In the genomic region with DNA sequence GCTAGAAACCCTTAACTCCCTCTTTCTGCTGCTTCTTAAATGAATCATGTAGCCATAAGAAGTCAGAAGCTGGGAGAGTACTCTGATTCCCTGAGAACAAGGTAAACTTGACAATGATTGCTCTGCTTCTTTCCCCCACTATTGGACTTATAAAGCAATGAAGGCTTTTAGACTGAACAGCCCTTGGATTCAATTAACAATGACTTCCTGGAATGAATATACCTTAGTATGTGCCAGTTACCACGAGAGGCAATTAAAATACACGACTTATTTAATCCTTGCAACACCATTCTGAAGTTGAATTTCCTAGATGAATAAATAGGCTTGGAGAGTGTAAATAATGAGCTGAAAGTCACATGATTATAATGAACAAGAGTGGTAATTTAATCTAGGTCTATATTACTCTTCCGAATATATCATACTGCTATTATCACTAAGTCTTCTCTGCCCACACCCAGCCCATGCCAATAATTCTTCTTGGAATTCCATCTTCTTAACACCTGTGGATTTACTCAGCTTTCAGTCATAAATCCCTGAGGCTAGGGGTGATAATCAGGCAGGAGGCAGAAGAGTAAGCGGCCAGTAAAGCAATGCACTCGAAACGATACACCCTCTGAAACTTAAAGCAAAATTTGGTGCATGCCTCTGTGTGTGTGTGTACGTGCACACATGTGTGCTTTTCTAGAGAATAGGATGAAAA, we compare ENCODE assay signal across 18 cellular contexts.
DNase-seq lines count a peak whose midpoint lies in the region; ATAC-seq and TF ChIP-seq lines count a peak whose summit lies in the region.
"Had no signal": no experiment of that assay in that cellular context is flagged by ENCODE, and none has a peak within 500 bp of the region (broad histone marks: within the 10 kb centered on the region; RNA-seq: fewer than 3 reads in every experiment).

No MANE protein-coding gene starts in this region.

- CTCF ChIA-PET in A673 (lab: Charles Lee): no interaction called here

- no peak overlapping the region for H3K4me3 ChIP-seq in A673 (ENCODE audit: low read depth, low read length, poor library complexity, severe bottlenecking)
- no peak overlapping the region for H3K4me3 ChIP-seq in WERI-Rb-1 (ENCODE audit: low read depth, low read length)
- H3K4me3 ChIP-seq in lower lobe of right lung: no peak overlapping the region
- no peak overlapping the region for H3K4me3 ChIP-seq in prostate gland
- H3K4me3 ChIP-seq: gastroesophageal sphincter, pancreas, sigmoid colon had no signal

- no peak for TF ChIP-seq CTCF in A673 (conservative IDR thresholded peaks at IDR 0.05; ENCODE audit: low read depth, low read length)
- TF ChIP-seq CTCF in WERI-Rb-1 (IDR thresholded peaks at IDR 0.05; ENCODE audit: low read depth, low read length): no peak
- TF ChIP-seq CTCF in lower lobe of right lung (IDR thresholded peaks at IDR 0.05): no peak
- TF ChIP-seq CTCF in prostate gland (IDR thresholded peaks at IDR 0.05): no peak

- 81% methylated on average over 7 of the region's 7 CpGs for WGBS in prostate gland

- ATAC-seq in lower lobe of right lung: peak; percentile 49 to 78
- ATAC-seq: activated CD8-positive, alpha-beta T cell treated with anti-CD3 and anti-CD28 coated beads for 36 hours; gastroesophageal sphincter; natural killer cell had no signal

- no peaks in the 10 kb centered on the region for H3K9me3 ChIP-seq in A673 (ENCODE audit: low read depth, low read length, poor library complexity, severe bottlenecking)
- no peaks in the 10 kb centered on the region for H3K9me3 ChIP-seq in WERI-Rb-1 (ENCODE audit: severe bottlenecking)
- H3K9me3 ChIP-seq in lower lobe of right lung: no peaks in the 10 kb centered on the region
- no peaks in the 10 kb centered on the region for H3K9me3 ChIP-seq in prostate gland
- H3K9me3 ChIP-seq: gastroesophageal sphincter, pancreas, sigmoid colon had no signal

- BruUV-seq in A673 (replicated peaks; lab: Mats Ljungman, UMichigan): no TSS peak

- DNase-seq in A673 (ENCODE audit: low spot score) (peak; percentile 24), NCI-H2029 (lab: John Stamatoyannopoulos, UW) (peak; percentile 47), WERI-Rb-1 (peak; percentile 45), lower lobe of right lung (no peak), NCI-H1092 (lab: John Stamatoyannopoulos, UW) (no peak), DMS53 treated with DMSO at 0.1 percent for 48 hours (lab: John Stamatoyannopoulos, UW; ENCODE audit: unreplicated experiment) (no peak), prostate gland (ENCODE audit: low spot score) (no peak)
- no peak for DNase-seq in activated CD4-positive, alpha-beta T cell treated with anti-CD3 and anti-CD28 coated beads, Interleukin-2, amount 50 U/mL, for 4 hours
- DNase-seq: activated B cell treated with CpG ODN at 0.5 μM for 24 hours; activated CD8-positive, alpha-beta T cell treated with anti-CD3 and anti-CD28 coated beads for 36 hours; activated naive CD4-positive, alpha-beta T cell treated with anti-CD3 and anti-CD28 coated beads for 36 hours; activated T-cell treated with anti-CD3 and anti-CD28 coated beads, Interleukin-2, amount 50 U/mL, for 1 hour; cerebellar nuclear complex; natural killer cell; pancreas; RPMI8226; sigmoid colon had no signal

- H3K36me3 ChIP-seq in A673 (ENCODE audit: insufficient read depth, low read length, poor library complexity, severe bottlenecking): no peaks in the 10 kb centered on the region
- peaks cover 23% of the 10 kb centered on the region for H3K36me3 ChIP-seq in WERI-Rb-1
- peaks cover 29% of the 10 kb centered on the region for H3K36me3 ChIP-seq in lower lobe of right lung
- no peaks in the 10 kb centered on the region for H3K36me3 ChIP-seq in prostate gland

- H3K27ac ChIP-seq in A673 (ENCODE audit: low read depth, low read length, poor library complexity, severe bottlenecking) (peak overlapping the region; percentile 74), WERI-Rb-1 (no peak overlapping the region), lower lobe of right lung (no peak overlapping the region), prostate gland (no peak overlapping the region)
- H3K27ac ChIP-seq: gastroesophageal sphincter, pancreas, sigmoid colon had no signal

- POLR2A ChIA-PET in A673 (lab: Charles Lee; ENCODE audit: low non-redundant PET): interaction anchor here (0.6 kb wide), 1 partner anchor 432 kb away, joined by 3 read pairs; no protein-coding TSS in a partner anchor

- TF ChIP-seq POLR2A in prostate gland (IDR thresholded peaks at IDR 0.05): no peak

- H3K27me3 ChIP-seq in A673 (replicated peaks; ENCODE audit: insufficient read depth, low read depth, low read length, poor library complexity) (no peaks in the 10 kb centered on the region), WERI-Rb-1 (ENCODE audit: insufficient read depth, low read depth, severe bottlenecking) (no peaks in the 10 kb centered on the region), lower lobe of right lung (ENCODE audit: low read depth) (no peaks in the 10 kb centered on the region), prostate gland (replicated peaks; ENCODE audit: insufficient read depth) (no peaks in the 10 kb centered on the region)
- H3K27me3 ChIP-seq: gastroesophageal sphincter, pancreas, sigmoid colon had no signal

- intact Hi-C loops in A673 (cut with micrococcal nuclease; ENCODE audit: unreplicated experiment): no loop called here
- intact Hi-C loops in lower lobe of right lung (cut with DNase I): no loop called here
- intact Hi-C loops in prostate gland (cut with DNase I): loop anchor here (10.0 kb wide), 1 partner anchor 132 kb away; no protein-coding TSS in a partner anchor

- H3K4me1 ChIP-seq in A673 (ENCODE audit: insufficient read depth, low read length, poor library complexity, severe bottlenecking) (peaks cover 64% of the 10 kb centered on the region), lower lobe of right lung (peaks cover 30% of the 10 kb centered on the region), prostate gland (replicated peaks) (no peaks in the 10 kb centered on the region)
- H3K4me1 ChIP-seq: pancreas had no signal

Comparison
In these comparisons a context has a peak if more than half of its experiments do, and no peak if none do; other contexts are left out.
1. DNase-seq: peak in A673 (single experiment), NCI-H2029 (single experiment) and WERI-Rb-1 (single experiment); none in lower lobe of right lung (single experiment), activated CD4-positive, alpha-beta T cell treated with anti-CD3 and anti-CD28 coated beads, Interleukin-2, amount 50 U/mL, for 4 hours (0 of 2), NCI-H1092 (single experiment), DMS53 treated with DMSO at 0.1 percent for 48 hours (single experiment) and prostate gland (single experiment).